10 cellular contexts compared by ENCODE assay signal in the genomic region with DNA sequence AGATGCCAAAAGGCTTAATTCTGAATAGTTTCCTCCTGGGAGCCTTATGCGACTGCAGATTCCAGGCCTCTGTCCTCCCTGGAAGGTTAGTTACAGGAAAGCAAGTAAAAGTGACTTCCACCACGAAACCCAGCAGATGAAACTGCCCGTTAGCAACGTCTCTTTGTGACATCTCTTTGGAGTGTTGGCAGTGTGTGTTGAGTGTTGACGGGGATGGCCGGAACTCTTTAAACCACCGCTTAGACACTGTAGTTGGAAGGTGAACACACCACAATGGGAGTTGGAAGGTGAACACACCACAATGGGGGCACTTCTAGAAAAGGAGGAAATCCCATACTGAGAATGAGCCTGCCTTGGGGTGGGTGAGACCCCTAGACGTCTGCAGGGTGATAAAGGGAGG. TPM values are rescaled to one million over a fixed set of nuclear protein-coding genes. Genes with fewer than 3 reads are reported as not detected.
DNase-seq lines count a peak whose midpoint lies in the region; ATAC-seq and TF ChIP-seq lines count a peak whose summit lies in the region.
"Had no signal": no experiment of that assay in that cellular context is flagged by ENCODE, and none has a peak within 500 bp of the region (broad histone marks: within the 10 kb centered on the region; RNA-seq: fewer than 3 reads in every experiment).

No MANE protein-coding gene starts in this region.

- H3K27ac Mint-ChIP-seq in CD4-positive, alpha-beta T cell: peak overlapping the region; percentile 93
- peak overlapping the region; percentile 99 for H3K27ac Mint-ChIP-seq in activated T-helper 1 cell treated with anti-CD3 and anti-CD28 coated beads, Interleukin-12 subunit alpha, Interleukin-12 subunit beta, Interleukin-2, Interleukin-4 antibody, amounts not matched to agents 30 ng/mL and 10 ng/mL and 1 ng/mL, durations not matched to agents 14 hours and 24 hours and 36 hours

- POLR2A ChIA-PET in CD4-positive, alpha-beta T cell (lab: Charles Lee): interaction anchor here (1.3 to 6.3 kb wide), 5 partner anchors 11 to 25 kb away, joined by 8 to 66 read pairs (median 15); no protein-coding TSS in a partner anchor
- POLR2A ChIA-PET in HCT116 (lab: Charles Lee): no interaction called here

- intact Hi-C loops in CD4-positive, alpha-beta T cell (cut with DNase I, micrococcal nuclease): loop anchor here in 1 of 2 experiments (2.0 kb wide), 1 partner anchor 28 kb away; no protein-coding TSS in a partner anchor
- intact Hi-C loops in HCT116 (cut with micrococcal nuclease): no loop called here
- intact Hi-C loops in activated T-helper 1 cell treated with anti-CD3 and anti-CD28 coated beads, Interleukin-12 subunit alpha, Interleukin-12 subunit beta, Interleukin-2, Interleukin-4 antibody, amounts not matched to agents 30 ng/mL and 10 ng/mL and 1 ng/mL, durations not matched to agents 14 hours and 24 hours and 36 hours (cut with micrococcal nuclease): loop anchor here (1.0 to 10.0 kb wide), 5 partner anchors 16 to 766 kb away; no protein-coding TSS in a partner anchor
- intact Hi-C loops in left lung (cut with DNase I): no loop called here

- H3K9ac ChIP-seq in HCT116 (ENCODE audit: low read length): peak overlapping the region; percentile 52
- peak overlapping the region; percentile 24 for H3K9ac ChIP-seq in mucosa of stomach (ENCODE audit: low read length)

- CTCF ChIA-PET in CD4-positive, alpha-beta T cell (lab: Charles Lee): interaction anchor here (1.7 kb wide), 1 partner anchor 28 kb away, joined by 7 read pairs; no protein-coding TSS in a partner anchor
- CTCF ChIA-PET in HCT116 (lab: Charles Lee): no interaction called here

- BruUV-seq in HCT116 (replicated peaks; lab: Mats Ljungman, UMichigan): no TSS peak

- peak overlapping the region; percentile 92 for H3K4me3 Mint-ChIP-seq in CD4-positive, alpha-beta T cell
- H3K4me3 Mint-ChIP-seq in activated T-helper 1 cell treated with anti-CD3 and anti-CD28 coated beads, Interleukin-12 subunit alpha, Interleukin-12 subunit beta, Interleukin-2, Interleukin-4 antibody, amounts not matched to agents 30 ng/mL and 10 ng/mL and 1 ng/mL, durations not matched to agents 14 hours and 24 hours and 36 hours: peak overlapping the region; percentile 98

- peaks cover 30% of the 10 kb centered on the region for H3K36me3 Mint-ChIP-seq in CD4-positive, alpha-beta T cell (ENCODE audit: low read depth)
- H3K36me3 Mint-ChIP-seq in activated T-helper 1 cell treated with anti-CD3 and anti-CD28 coated beads, Interleukin-12 subunit alpha, Interleukin-12 subunit beta, Interleukin-2, Interleukin-4 antibody, amounts not matched to agents 30 ng/mL and 10 ng/mL and 1 ng/mL, durations not matched to agents 14 hours and 24 hours and 36 hours (ENCODE audit: low read depth): peaks cover 15% of the 10 kb centered on the region

- TF ChIP-seq RAD21 in HCT116 (IDR thresholded peaks at IDR 0.05; ENCODE audit: low read depth): no peak

- no peaks in the 10 kb centered on the region for H3K9me2 ChIP-seq in HCT116 (ENCODE audit: insufficient read depth)

- no peak overlapping the region for H2AFZ ChIP-seq in HCT116 (ENCODE audit: low read depth, low read length, poor library complexity, severe bottlenecking)

- H3K79me2 ChIP-seq in HCT116 (ENCODE audit: insufficient read depth, low read length): no peaks in the 10 kb centered on the region

- H3K9me3 ChIP-seq in CD4-positive, alpha-beta T cell (ENCODE audit: control insufficient read depth, low read length): no peaks in the 10 kb centered on the region
- H3K9me3 ChIP-seq in HCT116 (ENCODE audit: control insufficient read depth in 1 of 2, insufficient read depth in 1 of 2, low read depth in 1 of 2, low read length in 2 of 2): no peaks in the 10 kb centered on the region
- no peaks in the 10 kb centered on the region for H3K9me3 ChIP-seq in mucosa of stomach (ENCODE audit: control insufficient read depth, low read length)
- H3K9me3 ChIP-seq in left lung: no peaks in the 10 kb centered on the region

- no peak for TF ChIP-seq POLR2A in HCT116 (IDR thresholded peaks at IDR 0.05; ENCODE audit: borderline replicate concordance, extremely low read depth, insufficient read depth, insufficient read length)

- no peaks in the 10 kb centered on the region for H3K27me3 Mint-ChIP-seq in CD4-positive, alpha-beta T cell
- H3K27me3 Mint-ChIP-seq in activated T-helper 1 cell treated with anti-CD3 and anti-CD28 coated beads, Interleukin-12 subunit alpha, Interleukin-12 subunit beta, Interleukin-2, Interleukin-4 antibody, amounts not matched to agents 30 ng/mL and 10 ng/mL and 1 ng/mL, durations not matched to agents 14 hours and 24 hours and 36 hours (ENCODE audit: insufficient read depth): peaks cover 1% of the 10 kb centered on the region

- H3K4me1 ChIP-seq in HCT116 (ENCODE audit: control insufficient read depth in 1 of 2, insufficient read depth in 2 of 2, low read length in 2 of 2) (peaks cover 0 to 26% of the 10 kb centered on the region in 2 experiments; a peak in 2 of 4 replicates), mucosa of stomach (ENCODE audit: control insufficient read depth, insufficient read depth, low read length) (peaks cover 16% of the 10 kb centered on the region), left lung (no peaks in the 10 kb centered on the region)

- RAD21 ChIA-PET in HCT116 (lab: Charles Lee; ENCODE audit: low non-redundant PET in 1 of 2, low total read pairs in 2 of 2, uncharacterized antibody in 2 of 2, unreplicated experiment in 2 of 2): no interaction called here

- H3K36me3 ChIP-seq in HCT116 (ENCODE audit: control insufficient read depth in 1 of 2, insufficient read depth in 2 of 2, low read length in 2 of 2): no peaks in the 10 kb centered on the region
- H3K36me3 ChIP-seq in mucosa of stomach (ENCODE audit: control insufficient read depth, insufficient read depth, low read length): no peaks in the 10 kb centered on the region
- no peaks in the 10 kb centered on the region for H3K36me3 ChIP-seq in left lung

- H3K27ac ChIP-seq in CD4-positive, alpha-beta T cell (ENCODE audit: low read depth, low read length): peak overlapping the region; percentile 95
- H3K27ac ChIP-seq in HCT116 (ENCODE audit: low read depth, low read length) (no peak overlapping the region), left lung (peak overlapping the region in 1 of 2 donors; percentile 55)

- H3K4me2 ChIP-seq in HCT116 (ENCODE audit: low read length): peak overlapping the region; percentile 68

- DNase-seq in CD4-positive, alpha-beta T cell: peak in 6 of 10 experiments; percentile 17 to 28 (median 24)
- DNase-seq in HCT116 (ENCODE audit: low read depth, low spot score): no peak
- no peak for DNase-seq in activated T-helper 1 cell treated with anti-CD3 and anti-CD28 coated beads, Interleukin-12 subunit alpha, Interleukin-12 subunit beta, Interleukin-2, Interleukin-4 antibody, amounts not matched to agents 30 ng/mL and 10 ng/mL and 1 ng/mL, durations not matched to agents 14 hours and 24 hours and 36 hours (ENCODE audit: low spot score)
- no peak for DNase-seq in UCSD-AML1 (lab: John Stamatoyannopoulos, UW; ENCODE audit: unreplicated experiment)
- no peak for DNase-seq in DMS114 treated with DMSO at 0.1 percent for 48 hours (lab: John Stamatoyannopoulos, UW; ENCODE audit: unreplicated experiment)
- no peak for DNase-seq in left lung
- DNase-seq: DMS 273 treated with DMSO at 0.1 percent for 48 hours, RPMI8226 had no signal

- H4K20me1 ChIP-seq in HCT116 (ENCODE audit: insufficient read depth): no peaks in the 10 kb centered on the region

- H3K4me3 ChIP-seq in HCT116 (replicated peaks in 1 of 2; ENCODE audit: low read depth in 1 of 2, low read length in 2 of 2) (peak overlapping the region; percentile 29 to 51), mucosa of stomach (ENCODE audit: low read length) (no peak overlapping the region), left lung (peak overlapping the region in 1 of 2 donors; percentile 33)

- H3K27me3 ChIP-seq in CD4-positive, alpha-beta T cell (ENCODE audit: control insufficient read depth, insufficient read depth, low read length): no peaks in the 10 kb centered on the region
- no peaks in the 10 kb centered on the region for H3K27me3 ChIP-seq in HCT116 (ENCODE audit: insufficient read depth, low read length)
- peaks cover 53% of the 10 kb centered on the region for H3K27me3 ChIP-seq in mucosa of stomach (ENCODE audit: control insufficient read depth, insufficient read depth, low read length)
- H3K27me3 ChIP-seq in left lung: peaks cover 27 to 71% of the 10 kb centered on the region in 2 donors

- no peak for TF ChIP-seq CTCF in CD4-positive, alpha-beta T cell (IDR thresholded peaks at IDR 0.05)
- no peak for TF ChIP-seq CTCF in HCT116 (IDR thresholded peaks at IDR 0.05 in 2 of 3, conservative IDR thresholded peaks at IDR 0.05 in 1 of 3; ENCODE audit: borderline replicate concordance in 1 of 3, insufficient read depth in 1 of 3, low read depth in 2 of 3, low read length in 2 of 3)
- no peak for TF ChIP-seq CTCF in left lung (IDR thresholded peaks at IDR 0.05)

- peak; percentile 41 for ATAC-seq in CD4-positive, alpha-beta T cell (ENCODE audit: poor library complexity)
- ATAC-seq in HCT116 (no peak), GM21529 (IDR thresholded peaks at IDR 0.05; ENCODE audit: unreplicated experiment) (no peak), left lung (no peak)

- H3K4me1 Mint-ChIP-seq in CD4-positive, alpha-beta T cell (ENCODE audit: low read depth): peaks cover 88% of the 10 kb centered on the region
- peaks cover 72% of the 10 kb centered on the region for H3K4me1 Mint-ChIP-seq in activated T-helper 1 cell treated with anti-CD3 and anti-CD28 coated beads, Interleukin-12 subunit alpha, Interleukin-12 subunit beta, Interleukin-2, Interleukin-4 antibody, amounts not matched to agents 30 ng/mL and 10 ng/mL and 1 ng/mL, durations not matched to agents 14 hours and 24 hours and 36 hours (ENCODE audit: low read depth)

- H3K9me3 Mint-ChIP-seq in CD4-positive, alpha-beta T cell: no peaks in the 10 kb centered on the region
- H3K9me3 Mint-ChIP-seq in activated T-helper 1 cell treated with anti-CD3 and anti-CD28 coated beads, Interleukin-12 subunit alpha, Interleukin-12 subunit beta, Interleukin-2, Interleukin-4 antibody, amounts not matched to agents 30 ng/mL and 10 ng/mL and 1 ng/mL, durations not matched to agents 14 hours and 24 hours and 36 hours: no peaks in the 10 kb centered on the region

RNA-seq across cellular contexts. Expression of a gene that starts 0.9 kb away (rescaled TPM):
- 10 to 100 TPM; 92.0 to 95.1 TPM for total RNA-seq in CD4-positive, alpha-beta T cell
- total RNA-seq in HCT116 (2021; ENCODE audit: unreplicated experiment): 12.4 TPM
- polyA plus RNA-seq in HCT116 (2012): 12.0 and 16.1 TPM in 2 replicates
- 48.7 and 51.9 TPM in 2 replicates for total RNA-seq in activated T-helper 1 cell treated with anti-CD3 and anti-CD28 coated beads, Interleukin-12 subunit alpha, Interleukin-12 subunit beta, Interleukin-2, Interleukin-4 antibody, amounts not matched to agents 30 ng/mL and 10 ng/mL and 1 ng/mL, durations not matched to agents 14 hours and 24 hours and 36 hours
- 1 to 10 TPM; 1.9 to 3.0 TPM for total RNA-seq in left lung

Comparison
In these comparisons a context has a peak if more than half of its experiments do, and no peak if none do; other contexts are left out.
1. DNase-seq: peak in CD4-positive, alpha-beta T cell (6 of 10); none in HCT116 (single experiment), activated T-helper 1 cell treated with anti-CD3 and anti-CD28 coated beads, Interleukin-12 subunit alpha, Interleukin-12 subunit beta, Interleukin-2, Interleukin-4 antibody, amounts not matched to agents 30 ng/mL and 10 ng/mL and 1 ng/mL, durations not matched to agents 14 hours and 24 hours and 36 hours (single experiment), UCSD-AML1 (single experiment), DMS114 treated with DMSO at 0.1 percent for 48 hours (single experiment) and left lung (0 of 2).